Comparison of ENCODE assay signal across 1 cellular context in genomic region chr9:134049772-134050588, GRCh38.
TF ChIP-seq lines count a peak whose summit lies in the region.

No MANE protein-coding gene starts in this region.

TF ChIP-seq in HepG2, 621 proteins besides CTCF, POLR2A, EP300 and RAD21:
- TF ChIP-seq ZNF720 (CRISPR knock-in tag; IDR thresholded peaks at IDR 0.05) = no peak
- TF ChIP-seq AGO2 (optimal IDR thresholded peaks at IDR 0.05; ENCODE audit: low read depth, low read length) = peak; percentile 44
- no peak for TF ChIP-seq ZNF550 (CRISPR knock-in tag; IDR thresholded peaks at IDR 0.05; ENCODE audit: borderline replicate concordance)
- peak; percentile 22; the same call in 1 of the 2 replicates for TF ChIP-seq AKAP8 (CRISPR knock-in tag; IDR thresholded peaks at IDR 0.05)
TF ChIP-seq in HepG2: peak in this region for 2.
